Comparison of ENCODE assay signal across 22 cellular contexts in genomic region chr2:240401781-240402551, GRCh38. TPM values are rescaled to one million over a fixed set of nuclear protein-coding genes. Genes with fewer than 3 reads are reported as not detected.
A peak's percentile ranks its signal among the peaks of the same experiment; 100 is the strongest.
DNase-seq lines count a peak whose midpoint lies in the region; ATAC-seq, FAIRE-seq and TF ChIP-seq lines count a peak whose summit lies in the region.
"Had no signal": no experiment of that assay in that cellular context is flagged by ENCODE, and none has a peak within 500 bp of the region (broad histone marks: within the 10 kb centered on the region; RNA-seq: fewer than 3 reads in every experiment).

No MANE protein-coding gene starts in this region.

- no peaks in the 10 kb centered on the region for H3K9me3 Mint-ChIP-seq in activated CD4-positive, alpha-beta T cell treated with anti-CD3 and anti-CD28 coated beads for 36 hours (ENCODE audit: low read depth)
- no peaks in the 10 kb centered on the region for H3K9me3 Mint-ChIP-seq in stimulated activated memory B cell treated with anti-CD40 and anti-IgM and Interleukin-4, amounts not matched to agents 10 μg/mL and 1 μg/mL and 100 μg/mL, for 72 hours
- no peaks in the 10 kb centered on the region for H3K9me3 Mint-ChIP-seq in chondrocyte (ENCODE audit: low read depth)
- H3K9me3 Mint-ChIP-seq: dendritic cell treated with granulocyte-macrophage colony-stimulating factor and Interleukin-4, amounts not matched to agents 40 ng/mL and 50 ng/mL, for 4 days; GM23338; stimulated activated naive B cell treated with anti-CD40 and anti-IgM and Interleukin-4, amounts not matched to agents 10 μg/mL and 1 μg/mL and 100 μg/mL, for 72 hours had no signal

- peak overlapping the region; percentile 47 for H3K27ac Mint-ChIP-seq in activated CD4-positive, alpha-beta T cell treated with anti-CD3 and anti-CD28 coated beads for 36 hours
- no peak overlapping the region for H3K27ac Mint-ChIP-seq in stimulated activated memory B cell treated with anti-CD40 and anti-IgM and Interleukin-4, amounts not matched to agents 10 μg/mL and 1 μg/mL and 100 μg/mL, for 72 hours
- H3K27ac Mint-ChIP-seq in chondrocyte (ENCODE audit: unreplicated experiment), result no peak overlapping the region
- H3K27ac Mint-ChIP-seq: activated CD8-positive, alpha-beta T cell treated with anti-CD3 and anti-CD28 coated beads, Interleukin-2, amount 10 ng/mL, durations not matched to agents 7 days and 5 days; B cell; dendritic cell treated with granulocyte-macrophage colony-stimulating factor and Interleukin-4, amounts not matched to agents 40 ng/mL and 50 ng/mL, for 4 days; GM23338; stimulated activated naive B cell treated with anti-CD40 and anti-IgM and Interleukin-4, amounts not matched to agents 10 μg/mL and 1 μg/mL and 100 μg/mL, for 72 hours had no signal

- no peak overlapping the region for H3K4me3 Mint-ChIP-seq in activated CD4-positive, alpha-beta T cell treated with anti-CD3 and anti-CD28 coated beads for 36 hours
- no peak overlapping the region for H3K4me3 Mint-ChIP-seq in stimulated activated memory B cell treated with anti-CD40 and anti-IgM and Interleukin-4, amounts not matched to agents 10 μg/mL and 1 μg/mL and 100 μg/mL, for 72 hours
- no peak overlapping the region for H3K4me3 Mint-ChIP-seq in chondrocyte (ENCODE audit: unreplicated experiment)
- H3K4me3 Mint-ChIP-seq: activated CD8-positive, alpha-beta T cell treated with anti-CD3 and anti-CD28 coated beads, Interleukin-2, amount 10 ng/mL, durations not matched to agents 7 days and 5 days; B cell; dendritic cell treated with granulocyte-macrophage colony-stimulating factor and Interleukin-4, amounts not matched to agents 40 ng/mL and 50 ng/mL, for 4 days; GM23338; stimulated activated naive B cell treated with anti-CD40 and anti-IgM and Interleukin-4, amounts not matched to agents 10 μg/mL and 1 μg/mL and 100 μg/mL, for 72 hours had no signal

- intact Hi-C loops in activated CD4-positive, alpha-beta T cell treated with anti-CD3 and anti-CD28 coated beads for 36 hours (cut with DNase I, micrococcal nuclease), result loop anchor here in 1 of 2 experiments (2.0 kb wide), 1 partner anchor 33 kb away; the partner anchor contains the start of gene GPC1
- intact Hi-C loops in kidney (cut with DNase I), result no loop called here

- FAIRE-seq in kidney (lab: Jason Lieb, UNC), result no peak
- FAIRE-seq: A204.1, bronchial epithelial cell had no signal

- ATAC-seq in activated CD4-positive, alpha-beta T cell treated with anti-CD3 and anti-CD28 coated beads for 36 hours, result no peak
- ATAC-seq in stimulated activated memory B cell treated with anti-CD40 and anti-IgM and Interleukin-4, amounts not matched to agents 10 μg/mL and 1 μg/mL and 100 μg/mL, for 72 hours, result peak; percentile 4
- ATAC-seq: activated CD8-positive, alpha-beta T cell treated with anti-CD3 and anti-CD28 coated beads, Interleukin-2, amount 10 ng/mL, durations not matched to agents 7 days and 5 days; GM23338; stimulated activated naive B cell treated with anti-CD40 and anti-IgM and Interleukin-4, amounts not matched to agents 10 μg/mL and 1 μg/mL and 100 μg/mL, for 72 hours had no signal

- TF ChIP-seq CTCF in kidney (IDR thresholded peaks at IDR 0.05; ENCODE audit: borderline replicate concordance, extremely low read depth, insufficient read depth) (no peak), chondrocyte (IDR thresholded peaks at IDR 0.05) (no peak)

- H3K4me1 ChIP-seq in kidney (ENCODE audit: control insufficient read depth in 1 of 2, insufficient read depth in 1 of 2, low read depth in 1 of 2, low read length in 2 of 2), result no peaks in the 10 kb centered on the region
- H3K4me1 ChIP-seq: adrenal gland had no signal

- no peak for DNase-seq in activated CD4-positive, alpha-beta T cell treated with anti-CD3 and anti-CD28 coated beads for 36 hours
- DNase-seq in activated CD4-positive, alpha-beta T cell treated with anti-CD3 and anti-CD28 coated beads, Interleukin-2, amount 50 U/mL, for 1 hour, result no peak
- DNase-seq in H7, result peak; percentile 46
- peak; percentile 52 for DNase-seq in kidney
- no peak for DNase-seq in chondrocyte (ENCODE audit: low spot score)
- DNase-seq in SKM-1 (lab: John Stamatoyannopoulos, UW; ENCODE audit: unreplicated experiment), result no peak
- DNase-seq in MG63, result no peak
- DNase-seq: activated CD8-positive, alpha-beta T cell treated with anti-CD3 and anti-CD28 coated beads, Interleukin-2, amount 10 ng/mL, durations not matched to agents 7 days and 5 days; activated effector memory CD4-positive, alpha-beta T cell treated with Interleukin-2 at 50 U/mL for 16 hours; MM.1S; NCI-H146; NCI-H2171 treated with DMSO at 0.1 percent for 48 hours; SHP77 treated with DMSO at 0.1 percent for 48 hours; stimulated activated naive B cell treated with anti-CD40 and anti-IgM and Interleukin-4, amounts not matched to agents 10 μg/mL and 1 μg/mL and 100 μg/mL, for 72 hours; trophoblast cell had no signal

- H3K27me3 ChIP-seq in H7 (ENCODE audit: control insufficient read depth, insufficient read depth, low read length) (no peaks in the 10 kb centered on the region), MG63 (no peaks in the 10 kb centered on the region)
- H3K27me3 ChIP-seq: adrenal gland had no signal

- H3K36me3 ChIP-seq in H7 (replicated peaks; ENCODE audit: control insufficient read depth, insufficient read depth, low read length) (no peaks in the 10 kb centered on the region), kidney (ENCODE audit: control insufficient read depth in 1 of 2, insufficient read depth in 2 of 2, low read length in 2 of 2) (no peaks in the 10 kb centered on the region), MG63 (no peaks in the 10 kb centered on the region)
- H3K36me3 ChIP-seq: adrenal gland had no signal

- H3K4me3 ChIP-seq in H7 (ENCODE audit: insufficient read depth, low read depth, low read length) (no peak overlapping the region), kidney (ENCODE audit: low read length in 2 of 2) (no peak overlapping the region), MG63 (no peak overlapping the region)
- H3K4me3 ChIP-seq: adrenal gland, GM23338 had no signal

- no peaks in the 10 kb centered on the region for H3K36me3 Mint-ChIP-seq in activated CD4-positive, alpha-beta T cell treated with anti-CD3 and anti-CD28 coated beads for 36 hours (ENCODE audit: low read depth)
- H3K36me3 Mint-ChIP-seq in stimulated activated memory B cell treated with anti-CD40 and anti-IgM and Interleukin-4, amounts not matched to agents 10 μg/mL and 1 μg/mL and 100 μg/mL, for 72 hours, result no peaks in the 10 kb centered on the region
- H3K36me3 Mint-ChIP-seq in chondrocyte (ENCODE audit: low read depth), result no peaks in the 10 kb centered on the region
- H3K36me3 Mint-ChIP-seq: stimulated activated naive B cell treated with anti-CD40 and anti-IgM and Interleukin-4, amounts not matched to agents 10 μg/mL and 1 μg/mL and 100 μg/mL, for 72 hours had no signal

- H3K27me3 Mint-ChIP-seq in activated CD4-positive, alpha-beta T cell treated with anti-CD3 and anti-CD28 coated beads for 36 hours, result no peaks in the 10 kb centered on the region
- peaks cover 55% of the 10 kb centered on the region for H3K27me3 Mint-ChIP-seq in stimulated activated memory B cell treated with anti-CD40 and anti-IgM and Interleukin-4, amounts not matched to agents 10 μg/mL and 1 μg/mL and 100 μg/mL, for 72 hours
- no peaks in the 10 kb centered on the region for H3K27me3 Mint-ChIP-seq in chondrocyte (ENCODE audit: low read depth)

- H3K9me3 ChIP-seq in kidney (ENCODE audit: control insufficient read depth in 1 of 2, low read length in 2 of 2) (no peaks in the 10 kb centered on the region), MG63 (no peaks in the 10 kb centered on the region)
- H3K9me3 ChIP-seq: adrenal gland had no signal

- CTCF ChIA-PET in activated CD4-positive, alpha-beta T cell treated with anti-CD3 and anti-CD28 coated beads for 36 hours (lab: Charles Lee), result no interaction called here

- POLR2A ChIA-PET in activated CD4-positive, alpha-beta T cell treated with anti-CD3 and anti-CD28 coated beads for 36 hours (lab: Charles Lee), result no interaction called here

- no peak overlapping the region for H3K9ac ChIP-seq in kidney (ENCODE audit: low read length in 2 of 2)

- no peak overlapping the region for H3K27ac ChIP-seq in kidney (ENCODE audit: low read depth in 2 of 2, low read length in 2 of 2)
- H3K27ac ChIP-seq: adrenal gland had no signal

- peaks cover 20% of the 10 kb centered on the region for H3K4me1 Mint-ChIP-seq in activated CD4-positive, alpha-beta T cell treated with anti-CD3 and anti-CD28 coated beads for 36 hours
- no peaks in the 10 kb centered on the region for H3K4me1 Mint-ChIP-seq in stimulated activated memory B cell treated with anti-CD40 and anti-IgM and Interleukin-4, amounts not matched to agents 10 μg/mL and 1 μg/mL and 100 μg/mL, for 72 hours
- H3K4me1 Mint-ChIP-seq in chondrocyte (ENCODE audit: low read depth), result peaks cover 8% of the 10 kb centered on the region
- H3K4me1 Mint-ChIP-seq: B cell; stimulated activated naive B cell treated with anti-CD40 and anti-IgM and Interleukin-4, amounts not matched to agents 10 μg/mL and 1 μg/mL and 100 μg/mL, for 72 hours had no signal

RNA-seq across cellular contexts. Expression of gene GPC1, which starts 33.5 kb away (rescaled TPM):
- total RNA-seq in activated CD4-positive, alpha-beta T cell treated with anti-CD3 and anti-CD28 coated beads for 36 hours, result 1 to 10 TPM; 1.7 to 2.0 TPM
- total RNA-seq in H7 (2014; rRNA removed; shearing (Covaris generic)), result 28.4 and 32.0 TPM in 2 replicates
- total RNA-seq in kidney, result 124 TPM
- 18.4 TPM for polyA plus RNA-seq in kidney (ENCODE audit: insufficient read depth, low read depth, low replicate concordance)
- 261 to 354 TPM (median 264 TPM) in 3 replicates for total RNA-seq in chondrocyte
- total RNA-seq in MG63 (2014; rRNA removed; shearing (Covaris generic); ENCODE audit: low replicate concordance), result 95.4 and 177 TPM in 2 replicates

Comparison
In these comparisons a context has a peak if more than half of its experiments do, and no peak if none do; other contexts are left out.
1. DNase-seq: peak in H7 (single experiment) and kidney (single experiment); none in activated CD4-positive, alpha-beta T cell treated with anti-CD3 and anti-CD28 coated beads for 36 hours (single experiment), activated CD4-positive, alpha-beta T cell treated with anti-CD3 and anti-CD28 coated beads, Interleukin-2, amount 50 U/mL, for 1 hour (single experiment), chondrocyte (single experiment), SKM-1 (single experiment) and MG63 (single experiment).